ENCODE assay signal across 8 cellular contexts in genomic region chr5:82969221-82969976, GRCh38.
DNase-seq lines count a peak whose midpoint lies in the region; ATAC-seq and TF ChIP-seq lines count a peak whose summit lies in the region.
"Not testable (repeated sequence)": the region's sequence is repeated elsewhere in the genome, so short reads cannot be mapped to it uniquely, and the experiment has no call there.

No MANE protein-coding gene starts in this region.

- H3K27me3 Mint-ChIP-seq in activated T-helper 17 cell treated with anti-CD3 and anti-CD28 coated beads, Interleukin-2, amount 50 U/mL, for 72 hours; stimulated activated naive CD8-positive, alpha-beta T cell treated with anti-CD3 and anti-CD28 coated beads, Interleukin-15, Interleukin-2, amounts not matched to agents 100 ng/mL and 50 ng/mL, for 24 hours: not testable (repeated sequence)

- H3K27ac ChIP-seq in PC-3 (ENCODE audit: low read length) (peak overlapping the region; percentile 83), mammary epithelial cell (ENCODE audit: insufficient read depth, low read depth, low read length) (peak overlapping the region; percentile 26)

- dilution Hi-C loops in mammary epithelial cell (cut with HindIII; ENCODE audit: low sequenced_read_pairs) = not testable (repeated sequence)

- H3K9me3 Mint-ChIP-seq in activated T-helper 17 cell treated with anti-CD3 and anti-CD28 coated beads, Interleukin-2, amount 50 U/mL, for 72 hours; stimulated activated naive CD8-positive, alpha-beta T cell treated with anti-CD3 and anti-CD28 coated beads, Interleukin-15, Interleukin-2, amounts not matched to agents 100 ng/mL and 50 ng/mL, for 24 hours: not testable (repeated sequence)

- not testable (repeated sequence) for H3K9me3 ChIP-seq in PC-3 (ENCODE audit: low read length); mammary epithelial cell (replicated peaks; ENCODE audit: insufficient read depth, low read length)

- in situ Hi-C loops in mammary epithelial cell (cut with MboI; ENCODE audit: low sequenced_read_pairs in 2 of 2) = not testable (repeated sequence)

- not testable (repeated sequence) for H3K9ac ChIP-seq in PC-3 (ENCODE audit: low read length); mammary epithelial cell (ENCODE audit: insufficient read depth, low read length)

- H3K9me2 ChIP-seq in PC-3 (replicated peaks; ENCODE audit: low read length) = not testable (repeated sequence)

- H3K27me3 ChIP-seq in GM06990 (replicated peaks; ENCODE audit: control insufficient read depth, insufficient read depth, low read length); PC-3 (ENCODE audit: low read length); mammary epithelial cell (ENCODE audit: insufficient read depth, low read length): not testable (repeated sequence)

- not testable (repeated sequence) for H3K36me3 ChIP-seq in GM06990 (ENCODE audit: control insufficient read depth, insufficient read depth, low read length); PC-3 (ENCODE audit: low read depth, low read length); mammary epithelial cell (ENCODE audit: insufficient read depth, low read length)

- peak overlapping the region; percentile 30 for H3K4me3 Mint-ChIP-seq in activated T-helper 17 cell treated with anti-CD3 and anti-CD28 coated beads, Interleukin-2, amount 50 U/mL, for 72 hours
- H3K4me3 Mint-ChIP-seq in stimulated activated naive CD8-positive, alpha-beta T cell treated with anti-CD3 and anti-CD28 coated beads, Interleukin-15, Interleukin-2, amounts not matched to agents 100 ng/mL and 50 ng/mL, for 24 hours = not testable (repeated sequence)

- H3K4me1 ChIP-seq in PC-3 (ENCODE audit: insufficient read depth, low read length) = peaks cover 14% of the 10 kb centered on the region
- not testable (repeated sequence) for H3K4me1 ChIP-seq in mammary epithelial cell (ENCODE audit: insufficient read depth, low read length)

- intact Hi-C loops in PC-3 (cut with micrococcal nuclease) = not testable (repeated sequence)
- intact Hi-C loops in mammary epithelial cell (cut with micrococcal nuclease) = loop anchor here (5.0 kb wide), 1 partner anchor 503 kb away; the partner anchor contains the start of gene VCAN

- TF ChIP-seq CTCF in GM06990 (IDR thresholded peaks at IDR 0.05; ENCODE audit: insufficient read depth, low read length, poor library complexity, severe bottlenecking); PC-3 (conservative IDR thresholded peaks at IDR 0.05; ENCODE audit: low read depth, low read length); mammary epithelial cell (conservative IDR thresholded peaks at IDR 0.05 in 1 of 2, IDR thresholded peaks at IDR 0.05 in 1 of 2; ENCODE audit: extremely low read depth in 1 of 2, insufficient read depth in 1 of 2, low read depth in 1 of 2, low read length in 2 of 2): not testable (repeated sequence)

- 0 out of 2 replicates have a peak overlapping the region, but pooled peaks have one; percentile 35 for H2AFZ ChIP-seq in PC-3 (ENCODE audit: low read length)
- not testable (repeated sequence) for H2AFZ ChIP-seq in mammary epithelial cell (ENCODE audit: low read depth, low read length)

- peak; percentile 13 for DNase-seq in GM06990 (ENCODE audit: extremely low read depth, insufficient read length)
- DNase-seq in PC-3 = peak; percentile 91
- peak; percentile 2 for DNase-seq in activated CD4-positive, alpha-beta T cell treated with anti-CD3 and anti-CD28 coated beads for 4 hours
- DNase-seq in mammary epithelial cell = peak; percentile 87
- peak; percentile 70 for DNase-seq in kidney glomerular epithelial cell (lab: John Stamatoyannopoulos, UW)
- DNase-seq in stimulated activated CD4-positive, alpha-beta T cell treated with anti-CD3 and anti-CD28 coated beads, Interleukin-1b, Interleukin-23, amount 100 ng/mL, for 48 hours = peak; percentile 56

- not testable (repeated sequence) for H3F3A ChIP-seq in PC-3 (ENCODE audit: low read length, unreplicated experiment)

- WGBS in mammary epithelial cell (ENCODE audit: low coverage, missing lambda C conversion rate) = 50% methylated on average over 6 of the region's 6 CpGs

- 0 out of 2 replicates have a peak overlapping the region, but pooled peaks have one; percentile 46 for H3K4me2 ChIP-seq in PC-3 (ENCODE audit: low read length)
- H3K4me2 ChIP-seq in mammary epithelial cell (ENCODE audit: insufficient read depth, low read depth, low read length) = not testable (repeated sequence)

- not testable (repeated sequence) for H3K4me3 ChIP-seq in GM06990 (replicated peaks; ENCODE audit: low read depth, low read length); PC-3 (ENCODE audit: low read length); mammary epithelial cell (replicated peaks in 1 of 3; ENCODE audit: insufficient read depth in 1 of 3, low read depth in 2 of 3, low read length in 3 of 3)

- not testable (repeated sequence) for BruUV-seq in PC-3 (replicated peaks; lab: Mats Ljungman, UMichigan)
- BruUV-seq in mammary epithelial cell (replicated peaks; lab: Mats Ljungman, UMichigan) = TSS peak; percentile 71

- ATAC-seq in PC-3 = peak; percentile 85
- peak; percentile 94 for ATAC-seq in activated T-helper 17 cell treated with anti-CD3 and anti-CD28 coated beads, Interleukin-2, amount 50 U/mL, for 72 hours (replicated peaks)

- H3K27ac Mint-ChIP-seq in activated T-helper 17 cell treated with anti-CD3 and anti-CD28 coated beads, Interleukin-2, amount 50 U/mL, for 72 hours = peak overlapping the region; percentile 63
- H3K27ac Mint-ChIP-seq in stimulated activated naive CD8-positive, alpha-beta T cell treated with anti-CD3 and anti-CD28 coated beads, Interleukin-15, Interleukin-2, amounts not matched to agents 100 ng/mL and 50 ng/mL, for 24 hours = peak overlapping the region; percentile 69

- not testable (repeated sequence) for H3K79me2 ChIP-seq in PC-3 (ENCODE audit: low read length); mammary epithelial cell (ENCODE audit: insufficient read depth, low read length)

- not testable (repeated sequence) for H3K36me3 Mint-ChIP-seq in activated T-helper 17 cell treated with anti-CD3 and anti-CD28 coated beads, Interleukin-2, amount 50 U/mL, for 72 hours (ENCODE audit: low read depth); stimulated activated naive CD8-positive, alpha-beta T cell treated with anti-CD3 and anti-CD28 coated beads, Interleukin-15, Interleukin-2, amounts not matched to agents 100 ng/mL and 50 ng/mL, for 24 hours (ENCODE audit: low read depth)

- CTCF ChIA-PET in PC-3 (lab: Charles Lee); mammary epithelial cell (lab: Charles Lee; ENCODE audit: low non-redundant PET): not testable (repeated sequence)

- H4K20me1 ChIP-seq in PC-3 (ENCODE audit: low read length); mammary epithelial cell (ENCODE audit: insufficient read depth, low read length): not testable (repeated sequence)

- POLR2A ChIA-PET in PC-3 (lab: Charles Lee; ENCODE audit: unreplicated experiment) = interaction anchor here (0.7 kb wide), 1 partner anchor 392 kb away, joined by 4 read pairs; no protein-coding TSS in a partner anchor

- peaks cover 13% of the 10 kb centered on the region for H3K4me1 Mint-ChIP-seq in activated T-helper 17 cell treated with anti-CD3 and anti-CD28 coated beads, Interleukin-2, amount 50 U/mL, for 72 hours
- not testable (repeated sequence) for H3K4me1 Mint-ChIP-seq in stimulated activated naive CD8-positive, alpha-beta T cell treated with anti-CD3 and anti-CD28 coated beads, Interleukin-15, Interleukin-2, amounts not matched to agents 100 ng/mL and 50 ng/mL, for 24 hours (ENCODE audit: low read depth)

Comparison
In these comparisons a context has a peak if more than half of its experiments do, and no peak if none do; other contexts are left out.
1. DNase-seq: peak in every context shown above with its lines; median percentile 91 in PC-3; 87 in mammary epithelial cell; 70 in kidney glomerular epithelial cell; 56 in stimulated activated CD4-positive, alpha-beta T cell treated with anti-CD3 and anti-CD28 coated beads, Interleukin-1b, Interleukin-23, amount 100 ng/mL, for 48 hours; 13 in GM06990; 2 in activated CD4-positive, alpha-beta T cell treated with anti-CD3 and anti-CD28 coated beads for 4 hours.